8 cellular contexts compared by ENCODE assay signal in genomic region chrX:153667281-153667831, GRCh38. TPM values are rescaled to one million over a fixed set of nuclear protein-coding genes. Genes with fewer than 3 reads are reported as not detected.
A peak's percentile ranks its signal among the peaks of the same experiment; 100 is the strongest.
DNase-seq lines count a peak whose midpoint lies in the region; ATAC-seq and TF ChIP-seq lines count a peak whose summit lies in the region.

No MANE protein-coding gene starts in this region.

- peak overlapping the region; percentile 70 for H3K4me3 Mint-ChIP-seq in activated CD4-positive, alpha-beta T cell treated with anti-CD3 and anti-CD28 coated beads for 36 hours
- peak overlapping the region; percentile 67 for H3K4me3 Mint-ChIP-seq in dendritic cell treated with granulocyte-macrophage colony-stimulating factor and Interleukin-4, amounts not matched to agents 40 ng/mL and 50 ng/mL, for 4 days

- no peak overlapping the region for H4K12ac ChIP-seq in trophoblast cell (ENCODE audit: low read depth, low read length)

- H2BK12ac ChIP-seq in trophoblast cell (ENCODE audit: low read length), result no peak overlapping the region

- H3K36me3 Mint-ChIP-seq in activated CD4-positive, alpha-beta T cell treated with anti-CD3 and anti-CD28 coated beads for 36 hours (ENCODE audit: low read depth), result no peaks in the 10 kb centered on the region
- H3K36me3 Mint-ChIP-seq in dendritic cell treated with granulocyte-macrophage colony-stimulating factor and Interleukin-4, amounts not matched to agents 40 ng/mL and 50 ng/mL, for 4 days (ENCODE audit: low read depth), result no peaks in the 10 kb centered on the region

- H3K9me3 Mint-ChIP-seq in activated CD4-positive, alpha-beta T cell treated with anti-CD3 and anti-CD28 coated beads for 36 hours (ENCODE audit: low read depth), result no peaks in the 10 kb centered on the region
- no peaks in the 10 kb centered on the region for H3K9me3 Mint-ChIP-seq in dendritic cell treated with granulocyte-macrophage colony-stimulating factor and Interleukin-4, amounts not matched to agents 40 ng/mL and 50 ng/mL, for 4 days

- no peak overlapping the region for H3K18ac ChIP-seq in trophoblast cell (ENCODE audit: low read length)

- H3K27ac ChIP-seq in MM.1S (ENCODE audit: low read length) (no peak overlapping the region), trophoblast cell (ENCODE audit: low read depth, low read length) (no peak overlapping the region), transverse colon (no peak overlapping the region)

- H3K4ac ChIP-seq in trophoblast cell (ENCODE audit: low read depth, low read length), result no peak overlapping the region

- H2AFZ ChIP-seq in MM.1S (ENCODE audit: low read length) (peak overlapping the region; percentile 73), trophoblast cell (ENCODE audit: insufficient read depth, low read length, poor library complexity) (no peak overlapping the region)

- H3K79me2 ChIP-seq in MM.1S (ENCODE audit: low read length) (no peaks in the 10 kb centered on the region), trophoblast cell (ENCODE audit: control insufficient read depth, insufficient read depth, low read length, poor library complexity) (no peaks in the 10 kb centered on the region)

- H3K4me1 Mint-ChIP-seq in activated CD4-positive, alpha-beta T cell treated with anti-CD3 and anti-CD28 coated beads for 36 hours, result peaks cover 7% of the 10 kb centered on the region
- peaks cover 9% of the 10 kb centered on the region for H3K4me1 Mint-ChIP-seq in dendritic cell treated with granulocyte-macrophage colony-stimulating factor and Interleukin-4, amounts not matched to agents 40 ng/mL and 50 ng/mL, for 4 days (ENCODE audit: low read depth)

- H3K79me1 ChIP-seq in trophoblast cell (ENCODE audit: low read length), result no peaks in the 10 kb centered on the region

- H4K20me1 ChIP-seq in MM.1S (ENCODE audit: insufficient read depth, low read length), result no peaks in the 10 kb centered on the region

- CTCF ChIA-PET in activated CD4-positive, alpha-beta T cell treated with anti-CD3 and anti-CD28 coated beads for 36 hours (lab: Charles Lee), result interaction anchor here (0.6 to 4.1 kb wide), 26 partner anchors 8 to 726 kb away, joined by 3 to 33 read pairs (median 4); partner anchors contain the start of gene DUSP9

- H3K36me3 ChIP-seq in MM.1S (replicated peaks; ENCODE audit: insufficient read depth, low read length), result no peaks in the 10 kb centered on the region
- no peaks in the 10 kb centered on the region for H3K36me3 ChIP-seq in trophoblast cell (ENCODE audit: control insufficient read depth in 1 of 2, insufficient read depth in 2 of 2, low read length in 2 of 2)
- no peaks in the 10 kb centered on the region for H3K36me3 ChIP-seq in transverse colon

- no peaks in the 10 kb centered on the region for H3F3A ChIP-seq in MM.1S (ENCODE audit: insufficient read depth, low read length)

- no peak for TF ChIP-seq EP300 in transverse colon (IDR thresholded peaks at IDR 0.05; ENCODE audit: low read depth)

- no peak for DNase-seq in activated CD4-positive, alpha-beta T cell treated with anti-CD3 and anti-CD28 coated beads for 36 hours
- DNase-seq in activated CD4-positive, alpha-beta T cell treated with anti-CD3 and anti-CD28 coated beads for 1 hour, result no peak
- DNase-seq in MM.1S, result no peak
- no peak for DNase-seq in trophoblast cell
- DNase-seq in transverse colon, result no peak
- DNase-seq in NCI-H1048 (lab: John Stamatoyannopoulos, UW), result no peak

- H4K8ac ChIP-seq in trophoblast cell (ENCODE audit: low read depth, low read length), result peak overlapping the region; percentile 6

- no peak overlapping the region for H4K91ac ChIP-seq in trophoblast cell (ENCODE audit: low read depth, low read length)

- WGBS in trophoblast cell (ENCODE audit: extremely low coverage, insufficient coverage, insufficient read length), result no CpG with 5 or more reads among the region's 9 CpGs
- whole genome bisulfite sequencing in transverse colon (ENCODE audit: low coverage in 1 of 2), 2 donors, result 74% methylated on average over 9 of the region's 9 CpGs; no CpG with 5 or more reads in 1 of the 2 donors

- peaks cover 7% of the 10 kb centered on the region for H3K27me3 Mint-ChIP-seq in activated CD4-positive, alpha-beta T cell treated with anti-CD3 and anti-CD28 coated beads for 36 hours
- peaks cover 60% of the 10 kb centered on the region for H3K27me3 Mint-ChIP-seq in dendritic cell treated with granulocyte-macrophage colony-stimulating factor and Interleukin-4, amounts not matched to agents 40 ng/mL and 50 ng/mL, for 4 days

- H3K9ac ChIP-seq in MM.1S (ENCODE audit: low read length), result no peak overlapping the region
- no peak overlapping the region for H3K9ac ChIP-seq in trophoblast cell (ENCODE audit: low read length)

- H3K23ac ChIP-seq in trophoblast cell (ENCODE audit: low read length), result no peak overlapping the region

- intact Hi-C loops in activated CD4-positive, alpha-beta T cell treated with anti-CD3 and anti-CD28 coated beads for 36 hours (cut with DNase I, micrococcal nuclease), result loop anchor here (5.0 kb wide), 5 partner anchors 60 to 710 kb away; no protein-coding TSS in a partner anchor
- intact Hi-C loops in dendritic cell treated with granulocyte-macrophage colony-stimulating factor and Interleukin-4, amounts not matched to agents 40 ng/mL and 50 ng/mL, for 4 days (cut with micrococcal nuclease), result loop anchor here (5.0 to 10.0 kb wide), 2 partner anchors 130 to 713 kb away; no protein-coding TSS in a partner anchor
- intact Hi-C loops in transverse colon (cut with DNase I; ENCODE audit: low total_unique reads), result no loop called here

- in situ Hi-C loops in transverse colon (cut with MboI; ENCODE audit: low pct_ligation_motif_present in 1 of 4, low pct_unique_long_range_greater_than_20kb in 1 of 4, low sequenced_read_pairs in 3 of 4), result loop anchor here (10.0 to 25.0 kb wide), 3 partner anchors 105 to 705 kb away; no protein-coding TSS in a partner anchor

- no peak overlapping the region for H2BK5ac ChIP-seq in trophoblast cell (ENCODE audit: low read depth, low read length, poor library complexity)

- ATAC-seq in activated CD4-positive, alpha-beta T cell treated with anti-CD3 and anti-CD28 coated beads for 36 hours, result no peak
- ATAC-seq in GM21528 (IDR thresholded peaks at IDR 0.05; ENCODE audit: low FRiP score, unreplicated experiment), result no peak

- TF ChIP-seq CTCF in MM.1S (IDR thresholded peaks at IDR 0.05; ENCODE audit: low read length) (no peak), transverse colon (IDR thresholded peaks at IDR 0.05) (no peak)

- no peak overlapping the region for H2AK5ac ChIP-seq in trophoblast cell (ENCODE audit: low read length)

- no peaks in the 10 kb centered on the region for H3K9me2 ChIP-seq in MM.1S (replicated peaks; ENCODE audit: insufficient read depth, low read length)

- H3K4me3 ChIP-seq in MM.1S (ENCODE audit: low read length) (peak overlapping the region; percentile 53), trophoblast cell (ENCODE audit: low read depth, low read length) (no peak overlapping the region), transverse colon (peak overlapping the region in 1 of 4 donors; percentile 14)

- peaks cover 41% of the 10 kb centered on the region for H3K27me3 ChIP-seq in MM.1S (replicated peaks; ENCODE audit: insufficient read depth, low read length)
- H3K27me3 ChIP-seq in trophoblast cell (ENCODE audit: insufficient read depth, low read length), result no peaks in the 10 kb centered on the region
- H3K27me3 ChIP-seq in transverse colon, result peaks cover 16% of the 10 kb centered on the region

- H3K14ac ChIP-seq in trophoblast cell (ENCODE audit: low read length), result no peak overlapping the region

- H3K4me2 ChIP-seq in MM.1S (ENCODE audit: low read depth, low read length) (peak overlapping the region; percentile 67; the same call in 1 of the 2 replicates), trophoblast cell (ENCODE audit: low read length) (no peak overlapping the region)

- no peak overlapping the region for H2BK120ac ChIP-seq in trophoblast cell (ENCODE audit: insufficient read depth, low read length, poor library complexity)

- no peaks in the 10 kb centered on the region for H3K4me1 ChIP-seq in MM.1S (ENCODE audit: low read length)
- H3K4me1 ChIP-seq in trophoblast cell (ENCODE audit: control insufficient read depth in 1 of 2, insufficient read depth in 2 of 2, low read length in 2 of 2), result no peaks in the 10 kb centered on the region
- H3K4me1 ChIP-seq in transverse colon, result peaks cover 0 to 2% (median 0%) of the 10 kb centered on the region in 4 donors

- no peak overlapping the region for H3K27ac Mint-ChIP-seq in activated CD4-positive, alpha-beta T cell treated with anti-CD3 and anti-CD28 coated beads for 36 hours
- peak overlapping the region; percentile 55 for H3K27ac Mint-ChIP-seq in dendritic cell treated with granulocyte-macrophage colony-stimulating factor and Interleukin-4, amounts not matched to agents 40 ng/mL and 50 ng/mL, for 4 days

- no peak for TF ChIP-seq POLR2A in transverse colon (IDR thresholded peaks at IDR 0.05)

- H3K9me3 ChIP-seq in MM.1S (replicated peaks; ENCODE audit: insufficient read depth, low read length) (no peaks in the 10 kb centered on the region), trophoblast cell (ENCODE audit: insufficient read depth, low read depth, low read length) (no peaks in the 10 kb centered on the region), transverse colon (no peaks in the 10 kb centered on the region)

- POLR2A ChIA-PET in activated CD4-positive, alpha-beta T cell treated with anti-CD3 and anti-CD28 coated beads for 36 hours (lab: Charles Lee), result no interaction called here

RNA-seq across cellular contexts. Expression of gene PNCK, which starts 6.3 kb away (rescaled TPM):
- total RNA-seq in activated CD4-positive, alpha-beta T cell treated with anti-CD3 and anti-CD28 coated beads for 36 hours, result under 1 TPM; 0.30 to 0.71 TPM
- polyA plus RNA-seq in trophoblast cell (2013), result 1.7 and 1.9 TPM in 2 replicates
- total RNA-seq in transverse colon, result 10 to 100 TPM in 1 of 4 donors, 1 to 10 TPM in 2, not detected in 1; 6.5 to 74.4 (median 7.9) TPM

RNA-seq across cellular contexts. Expression of gene DUSP9, which starts 20.4 kb away (rescaled TPM):
- under 1 TPM; 0.12 to 0.14 TPM for total RNA-seq in activated CD4-positive, alpha-beta T cell treated with anti-CD3 and anti-CD28 coated beads for 36 hours
- polyA plus RNA-seq in trophoblast cell (2013), result 11.0 and 12.9 TPM in 2 replicates
- total RNA-seq in transverse colon, result not detected

RNA-seq across cellular contexts. Expression of gene SLC6A8, which starts 20.4 kb away (rescaled TPM):
- under 1 TPM; 0.39 to 0.58 TPM for total RNA-seq in activated CD4-positive, alpha-beta T cell treated with anti-CD3 and anti-CD28 coated beads for 36 hours
- polyA plus RNA-seq in trophoblast cell (2013), result 39.7 and 43.0 TPM in 2 replicates
- 100 to 1,000 TPM in 3 of 4 donors, 10 to 100 TPM in 1; 61.1 to 332 (median 197) TPM for total RNA-seq in transverse colon

RNA-seq across cellular contexts. Expression of gene BCAP31, which starts 56.8 kb away (rescaled TPM):
- 100 to 1,000 TPM in 1 of 2 experiments, 10 to 100 TPM in 1; 78.0 to 106 TPM for total RNA-seq in activated CD4-positive, alpha-beta T cell treated with anti-CD3 and anti-CD28 coated beads for 36 hours
- polyA plus RNA-seq in trophoblast cell (2013), result 133 and 142 TPM in 2 replicates
- total RNA-seq in transverse colon, result 100 to 1,000 TPM in 2 of 4 donors, 10 to 100 TPM in 2; 37.6 to 113 (median 74.4) TPM

RNA-seq across cellular contexts. Expression of gene ABCD1, which starts 57.3 kb away (rescaled TPM):
- 1 to 10 TPM; 4.5 to 4.8 TPM for total RNA-seq in activated CD4-positive, alpha-beta T cell treated with anti-CD3 and anti-CD28 coated beads for 36 hours
- polyA plus RNA-seq in trophoblast cell (2013), result 21.5 and 22.9 TPM in 2 replicates
- 10 to 100 TPM in 3 of 4 donors, 1 to 10 TPM in 1; 7.0 to 50.5 (median 18.1) TPM for total RNA-seq in transverse colon

Comparison
In these comparisons a context has a peak if more than half of its experiments do, and no peak if none do; other contexts are left out.
1. RNA of gene SLC6A8, which starts 20.4 kb away (total RNA-seq): 61.1 to 332 TPM in transverse colon; 0.39 to 0.58 TPM in activated CD4-positive, alpha-beta T cell treated with anti-CD3 and anti-CD28 coated beads for 36 hours; every median in the first group is over 10 times any median in the second.